ENCODE assay signal across 1 cellular context in genomic region chr18:28854964-28855363, GRCh38.
TF ChIP-seq lines count a peak whose summit lies in the region.

No MANE protein-coding gene starts in this region.

TF ChIP-seq in endothelial cell of umbilical vein, 7 proteins besides CTCF, POLR2A, EP300 and RAD21 (continued from another document):
- TF ChIP-seq MAX (IDR thresholded peaks at IDR 0.05; ENCODE audit: insufficient read depth, insufficient read length), result no peak
- no peak for TF ChIP-seq FOS (IDR thresholded peaks at IDR 0.05; ENCODE audit: borderline replicate concordance, insufficient read depth, low read length)
